ENCODE assay signal across 19 cellular contexts in genomic region chr1:216332462-216332861, GRCh38.
"Had no signal": no experiment of that assay in that cellular context is flagged by ENCODE, and none has a peak within 500 bp of the region (broad histone marks: within the 10 kb centered on the region; RNA-seq: fewer than 3 reads in every experiment).

No MANE protein-coding gene starts in this region.

- DNase-seq: activated B cell treated with CpG ODN at 0.5 μM for 24 hours; activated CD4-positive, alpha-beta T cell treated with anti-CD3 and anti-CD28 coated beads for 1 hour; activated CD4-positive, alpha-beta T cell treated with anti-CD3 and anti-CD28 coated beads, Interleukin-2, amount 10 ng/mL, durations not matched to agents 24 days and 14 days; activated CD4-positive, alpha-beta T cell treated with anti-CD3 and anti-CD28 coated beads, Interleukin-2, amount 50 U/mL, for 48 hours; activated CD8-positive, alpha-beta memory T cell treated with anti-CD3 and anti-CD28 coated beads, Interleukin-2, amount 10 ng/mL, durations not matched to agents 7 days and 5 days; activated gamma-delta T cell; activated naive CD4-positive, alpha-beta T cell treated with anti-CD3 and anti-CD28 coated beads for 36 hours; activated T-cell treated with anti-CD3 and anti-CD28 coated beads, Interleukin-2, amount 50 U/mL, for 24 hours; amygdala; NCI-H1105 treated with DMSO at 0.1 percent for 48 hours; NCI-H1436 treated with DMSO at 0.1 percent for 48 hours; NCI-H187; NCI-H2081; NCI-H446; NCI-H524; SHP77 treated with DMSO at 0.1 percent for 48 hours; T-helper 17 cell; T-helper 9 cell had no signal

- ATAC-seq: activated CD8-positive, alpha-beta memory T cell treated with anti-CD3 and anti-CD28 coated beads, Interleukin-2, amount 10 ng/mL, durations not matched to agents 7 days and 5 days; activated T-helper 17 cell treated with anti-CD3 and anti-CD28 coated beads, Interleukin-2, amount 50 U/mL, for 72 hours; T-helper 17 cell had no signal
